ENCODE assay signal across 8 cellular contexts in the genomic region with DNA sequence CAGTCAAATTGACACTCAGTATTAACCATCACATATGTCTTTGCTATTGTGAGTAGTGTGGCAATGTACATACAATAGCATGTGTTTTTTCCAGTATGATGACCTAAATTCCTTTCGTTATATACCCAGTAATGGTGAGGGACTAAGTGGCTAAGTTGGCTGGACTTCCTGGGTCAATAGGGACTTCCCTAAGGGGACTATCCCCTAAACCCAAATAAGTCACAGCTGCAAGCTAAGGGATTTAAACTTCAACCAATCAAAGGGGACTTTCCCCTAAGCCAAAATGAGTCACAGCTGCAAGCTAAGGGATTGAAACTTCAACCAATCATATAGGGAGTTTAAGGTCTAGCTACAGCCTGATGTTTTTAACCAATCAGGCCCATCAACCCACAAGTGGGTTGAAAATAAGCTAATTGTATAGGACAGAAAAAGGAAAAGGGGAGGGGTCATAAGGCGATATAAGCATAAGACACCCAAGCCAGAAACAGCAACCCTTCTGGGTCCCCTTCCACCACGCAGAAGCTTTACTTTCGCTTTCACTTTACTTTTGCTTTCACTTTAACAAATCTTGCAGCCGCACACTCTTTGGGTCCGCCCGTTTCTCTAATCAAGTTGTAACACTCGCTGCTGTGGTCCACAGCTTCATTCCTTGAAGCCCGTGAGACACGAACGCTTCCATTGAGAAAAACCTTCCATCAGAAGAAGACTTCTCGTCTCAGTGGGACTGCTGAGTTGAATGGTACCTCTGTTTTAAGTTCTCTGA.
DNase-seq lines count a peak whose midpoint lies in the region; ATAC-seq and TF ChIP-seq lines count a peak whose summit lies in the region.

No MANE protein-coding gene starts in this region.

- peaks cover 21% of the 10 kb centered on the region for H3K4me1 ChIP-seq in CD4-positive, alpha-beta memory T cell (ENCODE audit: insufficient read depth, low read length)
- H3K4me1 ChIP-seq in Peyer's patch (no peaks in the 10 kb centered on the region), heart right ventricle (peaks cover 0 to 16% (median 0%) of the 10 kb centered on the region in 9 donors)

- no peaks in the 10 kb centered on the region for H3K9me3 ChIP-seq in CD4-positive, alpha-beta memory T cell (ENCODE audit: control insufficient read depth in 1 of 2, low read length in 2 of 2)
- H3K9me3 ChIP-seq in Peyer's patch (peaks cover 0 to 5% (median 0%) of the 10 kb centered on the region in 4 donors), heart right ventricle (peaks cover 0 to 23% (median 10%) of the 10 kb centered on the region in 11 donors)

- H3K9me3 Mint-ChIP-seq in CD4-positive, alpha-beta memory T cell, result peaks cover 0 to 15% (median 12%) of the 10 kb centered on the region in 8 donors
- no peaks in the 10 kb centered on the region for H3K9me3 Mint-ChIP-seq in endothelial cell (ENCODE audit: unreplicated experiment)

- TF ChIP-seq CTCF in Peyer's patch (IDR thresholded peaks at IDR 0.05) (no peak), heart right ventricle (IDR thresholded peaks at IDR 0.05) (no peak), endothelial cell (IDR thresholded peaks at IDR 0.05; ENCODE audit: unreplicated experiment) (no peak)

- no peaks in the 10 kb centered on the region for H3K27me3 Mint-ChIP-seq in CD4-positive, alpha-beta memory T cell
- no peaks in the 10 kb centered on the region for H3K27me3 Mint-ChIP-seq in endothelial cell (ENCODE audit: unreplicated experiment)

- peaks cover 21 to 39% (median 30%) of the 10 kb centered on the region in 4 donors for H3K4me1 Mint-ChIP-seq in CD4-positive, alpha-beta memory T cell
- no peaks in the 10 kb centered on the region for H3K4me1 Mint-ChIP-seq in endothelial cell (ENCODE audit: unreplicated experiment)

- no peaks in the 10 kb centered on the region for H3K36me3 ChIP-seq in CD4-positive, alpha-beta memory T cell (ENCODE audit: insufficient read depth, low read length)
- H3K36me3 ChIP-seq in Peyer's patch, result no peaks in the 10 kb centered on the region
- H3K36me3 ChIP-seq in heart right ventricle, result no peaks in the 10 kb centered on the region

- intact Hi-C loops in CD4-positive, alpha-beta memory T cell (cut with micrococcal nuclease), result loop anchor here (5.0 kb wide), 1 partner anchor 103 kb away; no protein-coding TSS in a partner anchor
- intact Hi-C loops in heart right ventricle (cut with DNase I), result no loop called here

- TF ChIP-seq POLR2A in Peyer's patch (IDR thresholded peaks at IDR 0.05), result no peak

- peak overlapping the region; percentile 86 to 97 (median 92) for H3K4me3 Mint-ChIP-seq in CD4-positive, alpha-beta memory T cell
- H3K4me3 Mint-ChIP-seq in endothelial cell (ENCODE audit: unreplicated experiment), result no peak overlapping the region

- POLR2A ChIA-PET in CD4-positive, alpha-beta memory T cell (lab: Charles Lee; ENCODE audit: partially characterized antibody), result interaction anchor here (0.7 to 1.0 kb wide), 2 partner anchors 8 to 10 kb away, joined by 3 read pairs; no protein-coding TSS in a partner anchor

- H3K27ac ChIP-seq in CD4-positive, alpha-beta memory T cell (ENCODE audit: low read depth, low read length), result peak overlapping the region; percentile 67
- H3K27ac ChIP-seq in Peyer's patch (peak overlapping the region; percentile 38 to 65 (median 52)), heart right ventricle (peak overlapping the region in 9 of 10 donors; percentile 3 to 86 (median 52))

- peaks cover 16 to 17% of the 10 kb centered on the region in 2 donors for H3K36me3 Mint-ChIP-seq in CD4-positive, alpha-beta memory T cell
- H3K36me3 Mint-ChIP-seq in endothelial cell (ENCODE audit: low read depth, unreplicated experiment), result no peaks in the 10 kb centered on the region

- H3K27me3 ChIP-seq in CD4-positive, alpha-beta memory T cell (ENCODE audit: insufficient read depth, low read length), result no peaks in the 10 kb centered on the region
- H3K27me3 ChIP-seq in Peyer's patch (no peaks in the 10 kb centered on the region), heart right ventricle (no peaks in the 10 kb centered on the region)

- H3K4me3 ChIP-seq in CD4-positive, alpha-beta memory T cell (ENCODE audit: low read length in 2 of 2), result peak overlapping the region; percentile 82 to 96
- H3K4me3 ChIP-seq in Peyer's patch (peak overlapping the region; percentile 39 to 56 (median 42)), heart right ventricle (peak overlapping the region in 9 of 10 donors; percentile 24 to 60 (median 53))

- H3K27ac Mint-ChIP-seq in CD4-positive, alpha-beta memory T cell, result peak overlapping the region; percentile 90 to 97 (median 96)
- no peak overlapping the region for H3K27ac Mint-ChIP-seq in endothelial cell (ENCODE audit: unreplicated experiment)

- peak; percentile 96 for ATAC-seq in GM19324 (IDR thresholded peaks at IDR 0.05; ENCODE audit: low FRiP score, unreplicated experiment)
- ATAC-seq in HG03432 (IDR thresholded peaks at IDR 0.05; ENCODE audit: unreplicated experiment), result peak; percentile 92
- ATAC-seq in heart right ventricle, result peak in 6 of 8 donors; percentile 58 to 90 (median 76)

- WGBS in heart right ventricle, 2 donors, result 65 to 77% methylated on average over 12 of the region's 12 CpGs

- peak; percentile 76 to 82 (median 80) for DNase-seq in CD4-positive, alpha-beta memory T cell
- DNase-seq in Peyer's patch, result peak in 2 of 3 donors; percentile 52 to 64
- DNase-seq in activated T-helper 1 cell treated with anti-CD3 and anti-CD28 coated beads, Interleukin-2, amount 50 U/mL, for 16 hours (ENCODE audit: low read depth in 1 of 2, low spot score in 1 of 2), result peak; percentile 7 to 30
- peak in 1 of 2 donors; percentile 15 for DNase-seq in heart right ventricle
- peak; percentile 39 for DNase-seq in stimulated activated CD4-positive, alpha-beta T cell treated with anti-CD3 and anti-CD28 coated beads, Interleukin-4, amount 100 ng/mL, for 1 hour
- DNase-seq in endothelial cell (ENCODE audit: low spot score), result no peak

- CTCF ChIA-PET in CD4-positive, alpha-beta memory T cell (lab: Charles Lee; ENCODE audit: partially characterized antibody), result no interaction called here
